In genomic region chr7:101952355-101953247, GRCh38 we compare ENCODE assay signal across 9 cellular contexts.
DNase-seq lines count a peak whose midpoint lies in the region; ATAC-seq, FAIRE-seq and TF ChIP-seq lines count a peak whose summit lies in the region.
"Had no signal": no experiment of that assay in that cellular context is flagged by ENCODE, and none has a peak within 500 bp of the region (broad histone marks: within the 10 kb centered on the region; RNA-seq: fewer than 3 reads in every experiment).

No MANE protein-coding gene starts in this region.

- CTCF ChIA-PET in activated naive CD4-positive, alpha-beta T cell treated with anti-CD3 and anti-CD28 coated beads for 36 hours (lab: Charles Lee) = interaction anchor here (0.6 kb wide), 1 partner anchor 758 kb away, joined by 4 read pairs; no protein-coding TSS in a partner anchor
- CTCF ChIA-PET in activated naive CD4-positive, alpha-beta T cell treated with anti-CD3 and anti-CD28 coated beads, Interleukin-2, amount 10 ng/mL, durations not matched to agents 7 days and 5 days (lab: Charles Lee) = interaction anchor here (0.7 kb wide), 1 partner anchor 356 kb away, joined by 3 read pairs; no protein-coding TSS in a partner anchor

- H3K4me1 Mint-ChIP-seq in activated naive CD4-positive, alpha-beta T cell treated with anti-CD3 and anti-CD28 coated beads for 36 hours (ENCODE audit: low read depth) = peaks cover 35% of the 10 kb centered on the region
- no peaks in the 10 kb centered on the region for H3K4me1 Mint-ChIP-seq in activated naive CD4-positive, alpha-beta T cell treated with anti-CD3 and anti-CD28 coated beads, Interleukin-2, amount 10 ng/mL, durations not matched to agents 7 days and 5 days

- H3K9me3 Mint-ChIP-seq in activated naive CD4-positive, alpha-beta T cell treated with anti-CD3 and anti-CD28 coated beads for 36 hours = no peaks in the 10 kb centered on the region
- H3K9me3 Mint-ChIP-seq in activated naive CD4-positive, alpha-beta T cell treated with anti-CD3 and anti-CD28 coated beads, Interleukin-2, amount 10 ng/mL, durations not matched to agents 7 days and 5 days = no peaks in the 10 kb centered on the region

- no peaks in the 10 kb centered on the region for H3K27me3 Mint-ChIP-seq in activated naive CD4-positive, alpha-beta T cell treated with anti-CD3 and anti-CD28 coated beads for 36 hours (ENCODE audit: low read depth)
- no peaks in the 10 kb centered on the region for H3K27me3 Mint-ChIP-seq in activated naive CD4-positive, alpha-beta T cell treated with anti-CD3 and anti-CD28 coated beads, Interleukin-2, amount 10 ng/mL, durations not matched to agents 7 days and 5 days

- H3K36me3 ChIP-seq in adrenal gland (replicated peaks in 1 of 2) (no peaks in the 10 kb centered on the region), transverse colon (no peaks in the 10 kb centered on the region)

- H3K36me3 Mint-ChIP-seq in activated naive CD4-positive, alpha-beta T cell treated with anti-CD3 and anti-CD28 coated beads for 36 hours (ENCODE audit: low read depth) = peaks cover 2% of the 10 kb centered on the region
- H3K36me3 Mint-ChIP-seq in activated naive CD4-positive, alpha-beta T cell treated with anti-CD3 and anti-CD28 coated beads, Interleukin-2, amount 10 ng/mL, durations not matched to agents 7 days and 5 days = no peaks in the 10 kb centered on the region

- H3K27ac ChIP-seq in adrenal gland (peak overlapping the region; percentile 21 to 87 (median 66)), transverse colon (peak overlapping the region; percentile 72 to 84 (median 76))

- peak overlapping the region; percentile 86 for H3K27ac Mint-ChIP-seq in activated naive CD4-positive, alpha-beta T cell treated with anti-CD3 and anti-CD28 coated beads for 36 hours
- H3K27ac Mint-ChIP-seq in activated naive CD4-positive, alpha-beta T cell treated with anti-CD3 and anti-CD28 coated beads, Interleukin-2, amount 10 ng/mL, durations not matched to agents 7 days and 5 days = no peak overlapping the region

- TF ChIP-seq POLR2A in adrenal gland (IDR thresholded peaks at IDR 0.05) = no peak
- TF ChIP-seq POLR2A in transverse colon (IDR thresholded peaks at IDR 0.05) = no peak
- TF ChIP-seq POLR2A in GM12892 (IDR thresholded peaks at IDR 0.05; ENCODE audit: low read depth, low read length) = no peak

- H3K4me3 ChIP-seq in adrenal gland (no peak overlapping the region), transverse colon (no peak overlapping the region)

- intact Hi-C loops in activated naive CD4-positive, alpha-beta T cell treated with anti-CD3 and anti-CD28 coated beads for 36 hours (cut with micrococcal nuclease) = loop anchor here (2.0 kb wide), 1 partner anchor 30 kb away; no protein-coding TSS in a partner anchor
- intact Hi-C loops in adrenal gland (cut with DNase I) = no loop called here
- intact Hi-C loops in transverse colon (cut with DNase I; ENCODE audit: low total_unique reads) = no loop called here

- peak; percentile 81 for ATAC-seq in left lobe of liver

- H3K4me3 Mint-ChIP-seq in activated naive CD4-positive, alpha-beta T cell treated with anti-CD3 and anti-CD28 coated beads for 36 hours = no peak overlapping the region
- no peak overlapping the region for H3K4me3 Mint-ChIP-seq in activated naive CD4-positive, alpha-beta T cell treated with anti-CD3 and anti-CD28 coated beads, Interleukin-2, amount 10 ng/mL, durations not matched to agents 7 days and 5 days

- peaks cover 23 to 47% of the 10 kb centered on the region in 2 donors for H3K4me1 ChIP-seq in adrenal gland (replicated peaks in 1 of 2)
- peaks cover 13 to 42% (median 21%) of the 10 kb centered on the region in 4 donors for H3K4me1 ChIP-seq in transverse colon

- TF ChIP-seq CTCF in adrenal gland (IDR thresholded peaks at IDR 0.05) (no peak), transverse colon (IDR thresholded peaks at IDR 0.05) (no peak)

- 75 to 81% (median 80%) methylated on average over 29 of the region's 29 CpGs for WGBS in adrenal gland, 4 donors
- WGBS in transverse colon (ENCODE audit: low coverage in 1 of 2), 2 donors = 82 to 100% methylated on average over 2 to 29 of the region's 29 CpGs

- TF ChIP-seq EP300 in transverse colon (IDR thresholded peaks at IDR 0.05; ENCODE audit: low read depth) = no peak

- no peak for FAIRE-seq in GM12892 (lab: Jason Lieb, UNC)
- FAIRE-seq: islet of Langerhans had no signal

- H3K9me3 ChIP-seq in adrenal gland (replicated peaks in 1 of 3) (no peaks in the 10 kb centered on the region), transverse colon (no peaks in the 10 kb centered on the region)

- in situ Hi-C loops in transverse colon (cut with MboI; ENCODE audit: low pct_ligation_motif_present in 1 of 4, low pct_unique_long_range_greater_than_20kb in 1 of 4, low sequenced_read_pairs in 3 of 4) = no loop called here

- H3K27me3 ChIP-seq in adrenal gland (no peaks in the 10 kb centered on the region), transverse colon (no peaks in the 10 kb centered on the region)

- peak; percentile 10 for DNase-seq in activated naive CD4-positive, alpha-beta T cell treated with anti-CD3 and anti-CD28 coated beads for 36 hours
- no peak for DNase-seq in activated naive CD4-positive, alpha-beta T cell treated with anti-CD3 and anti-CD28 coated beads, Interleukin-2, amount 10 ng/mL, durations not matched to agents 7 days and 5 days
- DNase-seq in adrenal gland = peak in 6 of 7 donors; percentile 43 to 63 (median 54)
- DNase-seq in left lobe of liver (ENCODE audit: low spot score) = peak; percentile 58
- DNase-seq in transverse colon = no peak
- DNase-seq in GM12892 (ENCODE audit: insufficient read length) = no peak
- no peak for DNase-seq in middle frontal gyrus (ENCODE audit: extremely low spot score, low spot score)
- no peak for DNase-seq in AML-193 (lab: John Stamatoyannopoulos, UW)

Comparison
In these comparisons a context has a peak if more than half of its experiments do, and no peak if none do; other contexts are left out.
1. DNase-seq: peak in activated naive CD4-positive, alpha-beta T cell treated with anti-CD3 and anti-CD28 coated beads for 36 hours (single experiment), adrenal gland (6 of 7) and left lobe of liver (single experiment); none in activated naive CD4-positive, alpha-beta T cell treated with anti-CD3 and anti-CD28 coated beads, Interleukin-2, amount 10 ng/mL, durations not matched to agents 7 days and 5 days (single experiment), transverse colon (single experiment), GM12892 (single experiment), middle frontal gyrus (single experiment) and AML-193 (0 of 2).